ENCODE assay signal across 11 cellular contexts in the genomic region with DNA sequence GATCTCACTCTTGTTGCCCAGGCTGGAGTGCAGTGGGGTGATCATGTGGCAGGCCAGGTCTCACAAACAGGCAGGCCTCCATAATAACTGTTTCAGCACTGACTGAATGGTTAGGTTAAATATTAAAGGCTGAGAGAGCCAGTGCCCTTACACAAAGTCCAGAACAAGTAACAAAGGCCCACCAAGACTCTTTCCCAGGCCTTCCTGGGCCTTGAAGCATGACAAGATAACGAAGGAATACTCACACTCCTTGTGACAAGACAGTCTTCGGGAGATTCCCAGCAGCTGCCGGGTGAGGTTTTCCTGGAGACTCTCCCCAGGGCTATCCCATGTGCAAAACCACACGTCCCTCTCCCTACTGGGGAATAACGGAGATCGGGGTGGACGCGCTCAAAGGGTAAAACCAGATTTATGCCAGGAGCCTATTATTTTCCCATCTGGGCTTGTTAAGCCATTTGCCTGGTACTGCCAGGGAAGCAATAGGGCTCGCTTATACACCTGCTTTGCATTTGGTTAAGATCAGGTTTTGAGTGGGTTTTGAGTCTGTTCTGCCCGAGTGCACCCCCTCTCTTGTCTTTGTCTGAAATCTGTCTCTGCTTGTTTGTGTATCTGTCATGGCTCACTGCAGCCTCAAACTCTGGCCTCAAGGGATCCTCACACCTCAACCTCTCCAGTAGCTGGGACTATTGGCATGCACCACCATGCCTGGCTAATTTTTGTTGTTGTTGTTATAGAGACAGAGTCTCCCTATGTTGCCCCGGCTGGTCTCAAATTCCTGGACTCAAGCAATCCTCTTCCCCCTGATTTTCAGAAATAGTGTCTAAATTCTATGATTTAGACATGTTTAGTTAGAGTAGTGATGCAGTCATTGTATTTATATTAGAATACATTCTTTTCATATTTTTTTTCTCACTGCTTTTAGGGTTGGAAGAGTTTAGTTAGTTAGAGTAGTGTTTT. TPM values are rescaled to one million over a fixed set of nuclear protein-coding genes. Genes with fewer than 3 reads are reported as not detected.
A peak's percentile ranks its signal among the peaks of the same experiment; 100 is the strongest.
DNase-seq lines count a peak whose midpoint lies in the region; ATAC-seq and TF ChIP-seq lines count a peak whose summit lies in the region.
"Had no signal": no experiment of that assay in that cellular context is flagged by ENCODE, and none has a peak within 500 bp of the region (broad histone marks: within the 10 kb centered on the region; RNA-seq: fewer than 3 reads in every experiment).

No MANE protein-coding gene starts in this region.

- peak; percentile 51 for DNase-seq in kidney epithelial cell (ENCODE audit: low read depth)
- no peak for DNase-seq in NK-92 treated with Interleukin-12 subunit alpha and Interleukin-12 subunit beta, amount 100 ng/mL, for 24 hours (lab: John Stamatoyannopoulos, UW)
- DNase-seq in MM.1S = no peak
- no peak for DNase-seq in activated CD4-positive, alpha-beta T cell treated with anti-CD3 and anti-CD28 coated beads, Interleukin-2, amount 50 U/mL, for 1 hour
- DNase-seq: activated CD8-positive, alpha-beta memory T cell treated with anti-CD3 and anti-CD28 coated beads for 24 hours; Right ventricle myocardium superior had no signal

- TF ChIP-seq CTCF in kidney epithelial cell (IDR thresholded peaks at IDR 0.05; ENCODE audit: insufficient read depth, low read length, poor library complexity, severe bottlenecking) = no peak
- no peak for TF ChIP-seq CTCF in MM.1S (IDR thresholded peaks at IDR 0.05; ENCODE audit: low read length)

- no peaks in the 10 kb centered on the region for H3K79me2 ChIP-seq in MM.1S (ENCODE audit: low read length)

- no peaks in the 10 kb centered on the region for H3K36me3 ChIP-seq in kidney epithelial cell (ENCODE audit: control insufficient read depth, insufficient read depth, low read length)
- H3K36me3 ChIP-seq in MM.1S (replicated peaks; ENCODE audit: insufficient read depth, low read length) = no peaks in the 10 kb centered on the region
- H3K36me3 ChIP-seq: thoracic aorta had no signal

- H3K4me3 ChIP-seq in kidney epithelial cell (ENCODE audit: low read depth, low read length) (no peak overlapping the region), MM.1S (ENCODE audit: low read length) (no peak overlapping the region)
- H3K4me3 ChIP-seq: thoracic aorta had no signal

- H3K27ac ChIP-seq in MM.1S (ENCODE audit: low read length) = no peak overlapping the region
- H3K27ac ChIP-seq: thoracic aorta had no signal

- H3K4me1 ChIP-seq in MM.1S (ENCODE audit: low read length) = no peaks in the 10 kb centered on the region

- no peak overlapping the region for H3K9ac ChIP-seq in MM.1S (ENCODE audit: low read length)

- H3K9me3 ChIP-seq in MM.1S (replicated peaks; ENCODE audit: insufficient read depth, low read length) = no peaks in the 10 kb centered on the region
- H3K9me3 ChIP-seq: thoracic aorta had no signal

- H3K9me2 ChIP-seq in MM.1S (replicated peaks; ENCODE audit: insufficient read depth, low read length) = no peaks in the 10 kb centered on the region

- ATAC-seq in GM18517 (IDR thresholded peaks at IDR 0.05; ENCODE audit: unreplicated experiment) (peak; percentile 78), GM21723 (IDR thresholded peaks at IDR 0.05; ENCODE audit: unreplicated experiment) (peak; percentile 64), HG03354 (IDR thresholded peaks at IDR 0.05; ENCODE audit: poor library complexity, severe bottlenecking, unreplicated experiment) (peak; percentile 89), HG03439 (IDR thresholded peaks at IDR 0.05; ENCODE audit: unreplicated experiment) (no peak)

- H4K20me1 ChIP-seq in MM.1S (ENCODE audit: insufficient read depth, low read length) = no peaks in the 10 kb centered on the region

- H3K27me3 ChIP-seq in kidney epithelial cell (ENCODE audit: control insufficient read depth, insufficient read depth, low read length) (no peaks in the 10 kb centered on the region), MM.1S (replicated peaks; ENCODE audit: insufficient read depth, low read length) (no peaks in the 10 kb centered on the region)

- no peak overlapping the region for H2AFZ ChIP-seq in MM.1S (ENCODE audit: low read length)

- H3K4me2 ChIP-seq in MM.1S (ENCODE audit: low read depth, low read length) = no peak overlapping the region

- no peaks in the 10 kb centered on the region for H3F3A ChIP-seq in MM.1S (ENCODE audit: insufficient read depth, low read length)

RNA-seq across cellular contexts. Expression of gene ENPP3, which starts 1.4 kb away (rescaled TPM):
- not detected in 2 replicates for total RNA-seq in kidney epithelial cell

RNA-seq across cellular contexts. Expression of gene MED23, which starts 7.6 kb away (rescaled TPM):
- total RNA-seq in kidney epithelial cell = 20.8 and 21.2 TPM in 2 replicates
